15 cellular contexts compared by ENCODE assay signal in genomic region chr14:24132976-24133375, GRCh38. TPM values are rescaled to one million over a fixed set of nuclear protein-coding genes. Genes with fewer than 3 reads are reported as not detected.
DNase-seq lines count a peak whose midpoint lies in the region; ATAC-seq and TF ChIP-seq lines count a peak whose summit lies in the region.
"Had no signal": no experiment of that assay in that cellular context is flagged by ENCODE, and none has a peak within 500 bp of the region (broad histone marks: within the 10 kb centered on the region; RNA-seq: fewer than 3 reads in every experiment).

No MANE protein-coding gene starts in this region.

- H3K9me3 ChIP-seq in heart right ventricle (no peaks in the 10 kb centered on the region), T-helper 17 cell (ENCODE audit: control insufficient read depth, low read length, poor library complexity, severe bottlenecking) (no peaks in the 10 kb centered on the region), breast epithelium (no peaks in the 10 kb centered on the region)
- H3K9me3 ChIP-seq: colonic mucosa, mucosa of descending colon, sigmoid colon had no signal

- peak overlapping the region; percentile 70 for H3K4me3 Mint-ChIP-seq in T-helper 17 cell
- no peak overlapping the region for H3K4me3 Mint-ChIP-seq in stimulated activated memory B cell treated with anti-CD40 and anti-IgM and Interleukin-4, amounts not matched to agents 10 μg/mL and 1 μg/mL and 100 μg/mL, for 72 hours

- H3K4me3 ChIP-seq in heart right ventricle: peak overlapping the region in 7 of 10 donors; percentile 10 to 50 (median 41)
- H3K4me3 ChIP-seq in breast epithelium: no peak overlapping the region
- H3K4me3 ChIP-seq: colonic mucosa, mucosa of descending colon, sigmoid colon had no signal

- intact Hi-C loops in heart right ventricle (cut with DNase I): no loop called here
- intact Hi-C loops in left ventricle myocardium superior (cut with micrococcal nuclease): no loop called here
- intact Hi-C loops in breast epithelium (cut with DNase I; ENCODE audit: low total_unique reads): no loop called here

- H3K27me3 Mint-ChIP-seq in T-helper 17 cell: no peaks in the 10 kb centered on the region
- no peaks in the 10 kb centered on the region for H3K27me3 Mint-ChIP-seq in stimulated activated memory B cell treated with anti-CD40 and anti-IgM and Interleukin-4, amounts not matched to agents 10 μg/mL and 1 μg/mL and 100 μg/mL, for 72 hours

- 59 to 69% methylated on average over 2 of the region's 2 CpGs for WGBS in heart right ventricle, 2 donors

- peaks cover 0 to 10% (median 4%) of the 10 kb centered on the region in 9 donors for H3K36me3 ChIP-seq in heart right ventricle
- no peaks in the 10 kb centered on the region for H3K36me3 ChIP-seq in breast epithelium

- peak overlapping the region; percentile 85 for H3K27ac Mint-ChIP-seq in T-helper 17 cell
- peak overlapping the region; percentile 63 for H3K27ac Mint-ChIP-seq in stimulated activated memory B cell treated with anti-CD40 and anti-IgM and Interleukin-4, amounts not matched to agents 10 μg/mL and 1 μg/mL and 100 μg/mL, for 72 hours

- peaks cover 21 to 58% (median 42%) of the 10 kb centered on the region in 9 donors for H3K4me1 ChIP-seq in heart right ventricle
- peaks cover 5 to 11% of the 10 kb centered on the region in 2 donors for H3K4me1 ChIP-seq in breast epithelium

- TF ChIP-seq CTCF in heart right ventricle (IDR thresholded peaks at IDR 0.05) (no peak), breast epithelium (IDR thresholded peaks at IDR 0.05) (no peak)

- no peak for ATAC-seq in heart right ventricle
- ATAC-seq in left ventricle myocardium superior: no peak
- no peak for ATAC-seq in T-helper 17 cell
- ATAC-seq in stimulated activated memory B cell treated with anti-CD40 and anti-IgM and Interleukin-4, amounts not matched to agents 10 μg/mL and 1 μg/mL and 100 μg/mL, for 72 hours: no peak
- no peak for ATAC-seq in GM21447 (IDR thresholded peaks at IDR 0.05; ENCODE audit: unreplicated experiment)
- ATAC-seq: left colon, mucosa of descending colon had no signal

- no peaks in the 10 kb centered on the region for H3K27me3 ChIP-seq in heart right ventricle
- H3K27me3 ChIP-seq in breast epithelium: no peaks in the 10 kb centered on the region
- H3K27me3 ChIP-seq: colonic mucosa, sigmoid colon had no signal

- peaks cover 2% of the 10 kb centered on the region for H3K36me3 Mint-ChIP-seq in T-helper 17 cell (ENCODE audit: low read depth)
- peaks cover 9% of the 10 kb centered on the region for H3K36me3 Mint-ChIP-seq in stimulated activated memory B cell treated with anti-CD40 and anti-IgM and Interleukin-4, amounts not matched to agents 10 μg/mL and 1 μg/mL and 100 μg/mL, for 72 hours

- peak overlapping the region in 8 of 10 donors; percentile 92 to 98 (median 94) for H3K27ac ChIP-seq in heart right ventricle
- peak overlapping the region; percentile 73 to 74 for H3K27ac ChIP-seq in breast epithelium
- H3K27ac ChIP-seq: colonic mucosa, sigmoid colon had no signal

- H3K4me1 Mint-ChIP-seq in T-helper 17 cell: peaks cover 30% of the 10 kb centered on the region
- H3K4me1 Mint-ChIP-seq in stimulated activated memory B cell treated with anti-CD40 and anti-IgM and Interleukin-4, amounts not matched to agents 10 μg/mL and 1 μg/mL and 100 μg/mL, for 72 hours: peaks cover 39% of the 10 kb centered on the region

- no peaks in the 10 kb centered on the region for H3K9me3 Mint-ChIP-seq in stimulated activated memory B cell treated with anti-CD40 and anti-IgM and Interleukin-4, amounts not matched to agents 10 μg/mL and 1 μg/mL and 100 μg/mL, for 72 hours

- DNase-seq in heart right ventricle (no peak), left ventricle myocardium superior (no peak), T-helper 17 cell (no peak), breast epithelium (ENCODE audit: low spot score in 2 of 2) (no peak), glomerular visceral epithelial cell (ENCODE audit: extremely low spot score) (no peak)
- DNase-seq: colonic mucosa, foreskin melanocyte, MM.1S, NCI-H2227 treated with DMSO at 0.1 percent for 48 hours, sigmoid colon had no signal

- TF ChIP-seq POLR2A in breast epithelium (IDR thresholded peaks at IDR 0.05): no peak

RNA-seq across cellular contexts. Expression of gene FITM1, which starts 2.5 kb away (rescaled TPM):
- total RNA-seq in heart right ventricle (100 to 1,000 TPM; 105 to 176 (median 131) TPM), left ventricle myocardium superior (140 TPM), T-helper 17 cell (1 to 10 TPM; 1.4 to 1.9 TPM), breast epithelium (1 to 10 TPM; 1.2 to 2.6 (median 1.6) TPM)
- 100 to 1,000 TPM in 1 of 2 donors, 10 to 100 TPM in 1; 77.0 to 247 TPM for polyA plus RNA-seq in heart right ventricle
- total RNA-seq: H4 had no signal

RNA-seq across cellular contexts. Expression of gene PSME1, which starts 3.0 kb away (rescaled TPM):
- 100 to 1,000 TPM in 5 of 10 donors, 10 to 100 TPM in 5; 84.3 to 341 (median 100.0) TPM for total RNA-seq in heart right ventricle
- 100 to 1,000 TPM; 138 to 149 TPM for polyA plus RNA-seq in heart right ventricle
- 137 TPM for total RNA-seq in left ventricle myocardium superior
- total RNA-seq in T-helper 17 cell: 100 to 1,000 TPM; 235 to 257 TPM
- 100 to 1,000 TPM in 2 of 3 donors, 10 to 100 TPM in 1; 91.1 to 151 (median 135) TPM for total RNA-seq in breast epithelium

RNA-seq across cellular contexts. Expression of gene EMC9, which starts 8.4 kb away (rescaled TPM):
- 10 to 100 TPM; 10.2 to 18.8 (median 13.3) TPM for total RNA-seq in heart right ventricle
- 10 to 100 TPM; 27.2 to 44.3 TPM for polyA plus RNA-seq in heart right ventricle
- total RNA-seq in left ventricle myocardium superior: 16.4 TPM
- 1 to 10 TPM; 8.3 to 9.7 TPM for total RNA-seq in T-helper 17 cell
- 10 to 100 TPM; 13.4 to 19.0 (median 16.5) TPM for total RNA-seq in breast epithelium

RNA-seq across cellular contexts. Expression of gene PSME2, which starts 13.4 kb away (rescaled TPM):
- total RNA-seq in heart right ventricle (100 to 1,000 TPM in 3 of 10 donors, 10 to 100 TPM in 7; 62.6 to 347 (median 85.0) TPM), left ventricle myocardium superior (92.6 TPM), T-helper 17 cell (100 to 1,000 TPM; 134 to 141 TPM), breast epithelium (10 to 100 TPM; 22.1 to 69.2 (median 62.1) TPM)
- 100 to 1,000 TPM; 124 to 290 TPM for polyA plus RNA-seq in heart right ventricle

RNA-seq across cellular contexts. Expression of gene RNF31, which starts 14.3 kb away (rescaled TPM):
- total RNA-seq in heart right ventricle (10 to 100 TPM; 27.5 to 52.6 (median 34.8) TPM), left ventricle myocardium superior (42.8 TPM), T-helper 17 cell (10 to 100 TPM; 85.8 to 98.3 TPM), breast epithelium (10 to 100 TPM; 29.1 to 43.8 (median 41.0) TPM)
- 10 to 100 TPM; 39.4 to 92.9 TPM for polyA plus RNA-seq in heart right ventricle

Comparison
In these comparisons a context has a peak if more than half of its experiments do, and no peak if none do; other contexts are left out.
1. H3K4me3 ChIP-seq: peak in heart right ventricle (7 of 10); none in breast epithelium (0 of 3).
2. RNA of gene FITM1, which starts 2.5 kb away (total RNA-seq): 140 TPM in left ventricle myocardium superior (single experiment) and 105 to 176 TPM in heart right ventricle; 1.4 to 1.9 TPM in T-helper 17 cell and 1.2 to 2.6 TPM in breast epithelium; every median in the first group is over 10 times any median in the second.